10 cellular contexts compared by ENCODE assay signal in the genomic region with DNA sequence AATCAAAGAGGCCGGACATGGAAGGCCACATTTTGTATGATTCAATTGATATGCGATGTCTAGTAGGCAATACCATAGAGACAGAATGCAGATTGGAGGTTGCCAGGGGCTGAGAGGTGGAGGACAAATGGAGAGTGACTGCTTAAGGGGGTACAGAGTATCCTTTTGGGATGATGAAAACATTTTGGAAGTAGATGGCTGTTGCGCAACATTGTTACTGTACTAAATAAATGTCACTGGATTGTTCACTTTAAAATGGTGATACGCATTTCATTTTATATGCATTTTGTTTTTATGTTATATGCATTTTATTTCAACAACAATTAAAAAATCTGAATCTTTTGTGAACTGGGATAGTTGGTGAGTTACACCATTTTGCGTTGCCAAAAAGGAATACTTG.
"Had no signal": no experiment of that assay in that cellular context is flagged by ENCODE, and none has a peak within 500 bp of the region (broad histone marks: within the 10 kb centered on the region; RNA-seq: fewer than 3 reads in every experiment).

No MANE protein-coding gene starts in this region.

- H3K4me3 Mint-ChIP-seq: H9, IgD-negative memory B cell had no signal

- H3K4me1 Mint-ChIP-seq: H9, IgD-negative memory B cell had no signal

- H3K9ac ChIP-seq: GM23248, KMS-11 had no signal

- H2AFZ ChIP-seq: GM23248 had no signal

- H3K27ac ChIP-seq: GM23248, HL-60, KMS-11 had no signal

- H3K4me2 ChIP-seq: KMS-11 had no signal

- H3K27ac Mint-ChIP-seq: H9, IgD-negative memory B cell had no signal

- H3K4me3 ChIP-seq: GM23248 had no signal

- DNase-seq: GM23248, GOT3, H9, HCEC 1CT, Karpas-422, KBM-7 had no signal

- H3K36me3 Mint-ChIP-seq: IgD-negative memory B cell had no signal

- FAIRE-seq: H54 had no signal
